ENCODE assay signal across 10 cellular contexts in the genomic region with DNA sequence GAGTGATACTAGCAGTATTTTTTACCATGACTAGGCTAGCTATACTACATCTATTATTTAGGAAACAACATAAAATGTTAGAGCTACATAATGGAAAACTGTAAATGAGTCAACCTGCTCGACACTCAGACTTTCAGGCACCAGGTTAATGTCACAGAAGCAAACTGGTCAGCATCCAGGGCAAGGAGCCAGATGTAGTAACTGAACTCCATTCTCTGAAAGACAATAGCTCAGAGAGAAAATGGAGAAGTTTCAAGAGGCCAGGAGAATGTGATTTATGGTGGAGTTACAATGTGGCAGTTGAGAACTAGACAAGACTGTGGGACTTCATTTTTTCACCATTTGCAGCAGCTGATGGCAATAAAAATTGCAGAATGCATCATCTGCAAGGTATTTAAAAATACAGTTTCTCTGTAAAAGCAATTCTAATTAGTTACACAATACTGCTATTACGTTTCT.
DNase-seq lines count a peak whose midpoint lies in the region; ATAC-seq and TF ChIP-seq lines count a peak whose summit lies in the region.
"Had no signal": no experiment of that assay in that cellular context is flagged by ENCODE, and none has a peak within 500 bp of the region (broad histone marks: within the 10 kb centered on the region; RNA-seq: fewer than 3 reads in every experiment).

No MANE protein-coding gene starts in this region.

- no peaks in the 10 kb centered on the region for H3K27me3 Mint-ChIP-seq in natural killer cell treated with Interleukin-12 subunit alpha and Interleukin-12 subunit beta and Interleukin-15 and Interleukin-18, amount 100 ng/mL, for 72 hours
- H3K27me3 Mint-ChIP-seq: activated T-cell treated with anti-CD3 and anti-CD28 coated beads, Interleukin-2, amount 50 U/mL, for 24 hours had no signal

- H3K9me3 Mint-ChIP-seq in natural killer cell treated with Interleukin-12 subunit alpha and Interleukin-12 subunit beta and Interleukin-15 and Interleukin-18, amount 100 ng/mL, for 72 hours, result peaks cover 7% of the 10 kb centered on the region

- H3K4me3 Mint-ChIP-seq in natural killer cell treated with Interleukin-12 subunit alpha and Interleukin-12 subunit beta and Interleukin-15 and Interleukin-18, amount 100 ng/mL, for 72 hours, result no peak overlapping the region
- H3K4me3 Mint-ChIP-seq: activated T-cell treated with anti-CD3 and anti-CD28 coated beads, Interleukin-2, amount 50 U/mL, for 24 hours had no signal

- peaks cover 10% of the 10 kb centered on the region for H3K36me3 Mint-ChIP-seq in natural killer cell treated with Interleukin-12 subunit alpha and Interleukin-12 subunit beta and Interleukin-15 and Interleukin-18, amount 100 ng/mL, for 72 hours

- in situ Hi-C loops in G401 (cut with HindIII; ENCODE audit: low sequenced_read_pairs), result no loop called here

- H3K4me1 Mint-ChIP-seq in natural killer cell treated with Interleukin-12 subunit alpha and Interleukin-12 subunit beta and Interleukin-15 and Interleukin-18, amount 100 ng/mL, for 72 hours (ENCODE audit: low read depth in 2 of 2), result no peaks in the 10 kb centered on the region

- peak; percentile 89 for ATAC-seq in SK-N-SH treated with all-trans-retinoic acid at 6 μM for 48 hours
- ATAC-seq in HG03097 (IDR thresholded peaks at IDR 0.05; ENCODE audit: low FRiP score, unreplicated experiment), result no peak
- ATAC-seq in natural killer cell treated with Interleukin-12 subunit alpha and Interleukin-12 subunit beta and Interleukin-15 and Interleukin-18, amount 100 ng/mL, for 72 hours, result no peak
- ATAC-seq in HG02763 (IDR thresholded peaks at IDR 0.05; ENCODE audit: unreplicated experiment), result no peak
- ATAC-seq in HG03280 (IDR thresholded peaks at IDR 0.05; ENCODE audit: unreplicated experiment), result no peak

- H3K27ac Mint-ChIP-seq in natural killer cell treated with Interleukin-12 subunit alpha and Interleukin-12 subunit beta and Interleukin-15 and Interleukin-18, amount 100 ng/mL, for 72 hours, result no peak overlapping the region
- H3K27ac Mint-ChIP-seq: activated T-cell treated with anti-CD3 and anti-CD28 coated beads, Interleukin-2, amount 50 U/mL, for 24 hours had no signal

- DNase-seq in G401 (ENCODE audit: low spot score) (peak; percentile 7), NCI-H1092 (lab: John Stamatoyannopoulos, UW) (peak; percentile 55), left kidney (ENCODE audit: low read depth, low spot score) (peak; percentile 87)
- no peak for DNase-seq in natural killer cell treated with Interleukin-12 subunit alpha and Interleukin-12 subunit beta and Interleukin-15 and Interleukin-18, amount 100 ng/mL, for 72 hours (ENCODE audit: low spot score)
- DNase-seq: activated T-cell treated with anti-CD3 and anti-CD28 coated beads, Interleukin-2, amount 50 U/mL, for 24 hours; stimulated activated CD4-positive, alpha-beta T cell treated with anti-CD3 and anti-CD28 coated beads, Interleukin-4, amount 100 ng/mL, for 4 hours had no signal

TF ChIP-seq in SK-N-SH treated with all-trans-retinoic acid at 6 μM for 48 hours, 23 proteins besides CTCF, POLR2A, EP300 and RAD21:
- TF ChIP-seq, protein P1, sequence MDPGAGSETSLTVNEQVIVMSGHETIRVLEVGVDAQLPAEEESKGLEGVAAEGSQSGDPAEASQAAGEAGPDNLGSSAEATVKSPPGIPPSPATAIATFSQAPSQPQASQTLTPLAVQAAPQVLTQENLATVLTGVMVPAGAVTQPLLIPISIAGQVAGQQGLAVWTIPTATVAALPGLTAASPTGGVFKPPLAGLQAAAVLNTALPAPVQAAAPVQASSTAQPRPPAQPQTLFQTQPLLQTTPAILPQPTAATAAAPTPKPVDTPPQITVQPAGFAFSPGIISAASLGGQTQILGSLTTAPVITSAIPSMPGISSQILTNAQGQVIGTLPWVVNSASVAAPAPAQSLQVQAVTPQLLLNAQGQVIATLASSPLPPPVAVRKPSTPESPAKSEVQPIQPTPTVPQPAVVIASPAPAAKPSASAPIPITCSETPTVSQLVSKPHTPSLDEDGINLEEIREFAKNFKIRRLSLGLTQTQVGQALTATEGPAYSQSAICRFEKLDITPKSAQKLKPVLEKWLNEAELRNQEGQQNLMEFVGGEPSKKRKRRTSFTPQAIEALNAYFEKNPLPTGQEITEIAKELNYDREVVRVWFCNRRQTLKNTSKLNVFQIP (CRISPR knock-in tag; IDR thresholded peaks at IDR 0.05; ENCODE audit: borderline replicate concordance, low read depth), result peak; percentile 42; the same call in 1 of the 2 replicates
- TF ChIP-seq ZNF70 (CRISPR knock-in tag; IDR thresholded peaks at IDR 0.05) (no peak), ISL1 (CRISPR knock-in tag; IDR thresholded peaks at IDR 0.05) (peak; percentile 88), TOX (CRISPR knock-in tag; IDR thresholded peaks at IDR 0.05; ENCODE audit: borderline replicate concordance) (peak; percentile 59; the same call in 1 of the 2 replicates), RARB (CRISPR knock-in tag; IDR thresholded peaks at IDR 0.05) (peak; percentile 49; the same call in 1 of the 2 replicates)
